1 cellular context compared by ENCODE assay signal in genomic region chr3:86880066-86880465, GRCh38.
TF ChIP-seq lines count a peak whose summit lies in the region.

No MANE protein-coding gene starts in this region.

TF ChIP-seq in IMR-90, 13 proteins besides CTCF, POLR2A, EP300 and RAD21:
- TF ChIP-seq SMC3 (IDR thresholded peaks at IDR 0.05; ENCODE audit: low read depth, low read length) (no peak), NFE2L2 (IDR thresholded peaks at IDR 0.05; ENCODE audit: low read depth, low read length) (no peak), CHD1 (IDR thresholded peaks at IDR 0.05; ENCODE audit: low read depth, low read length) (no peak), MAZ (IDR thresholded peaks at IDR 0.05; ENCODE audit: borderline replicate concordance, low read depth, low read length) (no peak), MAFK (IDR thresholded peaks at IDR 0.05; ENCODE audit: low read depth, low read length) (no peak), FOS (IDR thresholded peaks at IDR 0.05; ENCODE audit: low read depth, low read length) (no peak), RCOR1 (IDR thresholded peaks at IDR 0.05; ENCODE audit: insufficient replicate concordance, low read length) (no peak), MXI1 (IDR thresholded peaks at IDR 0.05; ENCODE audit: borderline replicate concordance, low read depth, low read length) (no peak), RFX5 (IDR thresholded peaks at IDR 0.05; ENCODE audit: low read depth, low read length) (no peak), BHLHE40 (IDR thresholded peaks at IDR 0.05; ENCODE audit: low read depth, low read length) (no peak), CEBPB (IDR thresholded peaks at IDR 0.05; ENCODE audit: low read depth, low read length) (no peak)
- TF ChIP-seq, protein P1, sequence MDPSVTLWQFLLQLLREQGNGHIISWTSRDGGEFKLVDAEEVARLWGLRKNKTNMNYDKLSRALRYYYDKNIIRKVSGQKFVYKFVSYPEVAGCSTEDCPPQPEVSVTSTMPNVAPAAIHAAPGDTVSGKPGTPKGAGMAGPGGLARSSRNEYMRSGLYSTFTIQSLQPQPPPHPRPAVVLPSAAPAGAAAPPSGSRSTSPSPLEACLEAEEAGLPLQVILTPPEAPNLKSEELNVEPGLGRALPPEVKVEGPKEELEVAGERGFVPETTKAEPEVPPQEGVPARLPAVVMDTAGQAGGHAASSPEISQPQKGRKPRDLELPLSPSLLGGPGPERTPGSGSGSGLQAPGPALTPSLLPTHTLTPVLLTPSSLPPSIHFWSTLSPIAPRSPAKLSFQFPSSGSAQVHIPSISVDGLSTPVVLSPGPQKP (IDR thresholded peaks at IDR 0.05; ENCODE audit: borderline replicate concordance, low read depth, low read length): no peak
- TF ChIP-seq, protein P2, sequence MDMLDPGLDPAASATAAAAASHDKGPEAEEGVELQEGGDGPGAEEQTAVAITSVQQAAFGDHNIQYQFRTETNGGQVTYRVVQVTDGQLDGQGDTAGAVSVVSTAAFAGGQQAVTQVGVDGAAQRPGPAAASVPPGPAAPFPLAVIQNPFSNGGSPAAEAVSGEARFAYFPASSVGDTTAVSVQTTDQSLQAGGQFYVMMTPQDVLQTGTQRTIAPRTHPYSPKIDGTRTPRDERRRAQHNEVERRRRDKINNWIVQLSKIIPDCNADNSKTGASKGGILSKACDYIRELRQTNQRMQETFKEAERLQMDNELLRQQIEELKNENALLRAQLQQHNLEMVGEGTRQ (IDR thresholded peaks at IDR 0.05; ENCODE audit: low read depth, low read length): no peak
